In genomic region chr20:22577515-22578220, GRCh38 we compare ENCODE assay signal across 2 cellular contexts.
TF ChIP-seq lines count a peak whose summit lies in the region.

No MANE protein-coding gene starts in this region.

TF ChIP-seq in A549, 52 proteins besides CTCF, POLR2A, EP300 and RAD21 (continued from another document):
- TF ChIP-seq CBX8 (IDR thresholded peaks at IDR 0.05) (no peak), FOXS1 (CRISPR knock-in tag; IDR thresholded peaks at IDR 0.05) (no peak), SREBF2 (IDR thresholded peaks at IDR 0.05) (no peak), PHF8 (IDR thresholded peaks at IDR 0.05; ENCODE audit: borderline replicate concordance, low read depth) (no peak), HDAC2 (IDR thresholded peaks at IDR 0.05) (no peak), MAX (IDR thresholded peaks at IDR 0.05) (no peak), ZC3H11A (IDR thresholded peaks at IDR 0.05) (no peak), BCL3 (IDR thresholded peaks at IDR 0.05) (no peak), RARB (CRISPR knock-in tag; IDR thresholded peaks at IDR 0.05) (no peak), ESRRA (IDR thresholded peaks at IDR 0.05; ENCODE audit: borderline replicate concordance, low read length) (no peak), USF2 (IDR thresholded peaks at IDR 0.05) (no peak), POLR2AphosphoS2 (conservative IDR thresholded peaks at IDR 0.05; ENCODE audit: low read length) (no peak), HOXB13 (CRISPR knock-in tag; IDR thresholded peaks at IDR 0.05; ENCODE audit: low read depth) (no peak), ELK1 (IDR thresholded peaks at IDR 0.05; ENCODE audit: low read depth, low read length) (no peak), REST (IDR thresholded peaks at IDR 0.05) (no peak), TP53 (CRISPR knock-in tag; IDR thresholded peaks at IDR 0.05) (no peak)

TF ChIP-seq in GM23338, 12 proteins besides CTCF, POLR2A, EP300 and RAD21 (continued from another document):
- TF ChIP-seq ZNF462 (CRISPR knock-in tag; IDR thresholded peaks at IDR 0.05), result no peak
